8 cellular contexts compared by ENCODE assay signal in the genomic region with DNA sequence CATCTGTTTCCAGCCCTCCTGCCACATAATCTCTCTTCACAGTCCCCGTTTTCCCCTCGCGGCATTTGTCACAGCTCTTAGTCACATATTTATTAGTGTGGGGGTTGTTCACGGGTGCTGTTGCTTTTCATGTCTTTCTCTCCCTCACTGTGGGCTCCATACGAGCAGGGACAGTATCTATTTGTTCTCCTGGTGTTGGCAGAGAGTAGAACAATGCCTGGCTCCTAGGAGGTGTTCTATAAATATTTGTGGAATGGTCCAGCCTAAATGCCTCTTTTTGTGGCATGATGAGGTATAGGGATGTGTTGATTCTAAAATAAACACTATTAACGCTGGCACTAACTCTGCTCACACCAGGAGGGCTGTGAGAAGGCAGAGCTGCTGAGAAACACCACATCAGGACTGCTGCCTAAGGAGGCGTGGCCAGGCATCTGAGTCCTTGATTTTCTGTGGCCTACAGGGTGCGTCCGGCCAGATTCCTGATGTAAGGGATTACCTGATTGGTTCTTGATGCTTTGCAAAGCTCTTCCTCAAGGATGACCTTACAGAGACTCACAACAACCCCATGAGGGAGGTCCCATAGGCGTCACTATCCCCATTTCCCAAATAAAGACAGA.
A peak's percentile ranks its signal among the peaks of the same experiment; 100 is the strongest.
DNase-seq lines count a peak whose midpoint lies in the region; ATAC-seq and TF ChIP-seq lines count a peak whose summit lies in the region.

No MANE protein-coding gene starts in this region.

- H3K27me3 ChIP-seq in suprapubic skin: no peaks in the 10 kb centered on the region

- no peaks in the 10 kb centered on the region for H3K36me3 ChIP-seq in suprapubic skin

- no peak for ATAC-seq in HG03175 (IDR thresholded peaks at IDR 0.05; ENCODE audit: unreplicated experiment)

- DNase-seq in DMS153 treated with DMSO at 0.1 percent for 48 hours (lab: John Stamatoyannopoulos, UW; ENCODE audit: unreplicated experiment): peak; percentile 96
- DNase-seq in NCI-H146 treated with DMSO at 0.1 percent for 48 hours (lab: John Stamatoyannopoulos, UW; ENCODE audit: unreplicated experiment): peak; percentile 100
- DNase-seq in astrocyte of the hippocampus (ENCODE audit: low read depth, low spot score): peak; percentile 81
- DNase-seq in mucosa of gallbladder (ENCODE audit: low spot score): peak; percentile 38
- DNase-seq in suprapubic skin (ENCODE audit: low spot score in 2 of 2): no peak
- no peak for DNase-seq in activated effector memory CD4-positive, alpha-beta T cell treated with anti-CD3 and anti-CD28 coated beads, Interleukin-2, amount 50 U/mL, for 16 hours
- no peak for DNase-seq in kidney glomerular epithelial cell (lab: John Stamatoyannopoulos, UW)

- no peaks in the 10 kb centered on the region for H3K9me3 ChIP-seq in suprapubic skin

- TF ChIP-seq CTCF in suprapubic skin (IDR thresholded peaks at IDR 0.05): no peak

- H3K27ac ChIP-seq in suprapubic skin: no peak overlapping the region

- no peak for TF ChIP-seq EP300 in suprapubic skin (IDR thresholded peaks at IDR 0.05)

- no peak for TF ChIP-seq POLR2A in suprapubic skin (IDR thresholded peaks at IDR 0.05)

- no peaks in the 10 kb centered on the region for H3K4me1 ChIP-seq in suprapubic skin

- no peak overlapping the region for H3K4me3 ChIP-seq in suprapubic skin

- 60% methylated on average over 10 of the region's 10 CpGs for WGBS in suprapubic skin

Comparison
In these comparisons a context has a peak if more than half of its experiments do, and no peak if none do; other contexts are left out.
1. DNase-seq: peak in DMS153 treated with DMSO at 0.1 percent for 48 hours (single experiment), NCI-H146 treated with DMSO at 0.1 percent for 48 hours (single experiment), astrocyte of the hippocampus (single experiment) and mucosa of gallbladder (single experiment); none in suprapubic skin (0 of 2), activated effector memory CD4-positive, alpha-beta T cell treated with anti-CD3 and anti-CD28 coated beads, Interleukin-2, amount 50 U/mL, for 16 hours (single experiment) and kidney glomerular epithelial cell (single experiment).